Comparison of ENCODE assay signal across 8 cellular contexts in genomic region chr14:51978566-51979398, GRCh38. TPM values are rescaled to one million over a fixed set of nuclear protein-coding genes. Genes with fewer than 3 reads are reported as not detected.
DNase-seq lines count a peak whose midpoint lies in the region; ATAC-seq, FAIRE-seq and TF ChIP-seq lines count a peak whose summit lies in the region.

No MANE protein-coding gene starts in this region.

- H3K27me3 ChIP-seq in BE2C (no peaks in the 10 kb centered on the region), SJCRH30 (no peaks in the 10 kb centered on the region), pancreas (no peaks in the 10 kb centered on the region), transverse colon (no peaks in the 10 kb centered on the region)

- no peaks in the 10 kb centered on the region for H3K36me3 ChIP-seq in BE2C
- no peaks in the 10 kb centered on the region for H3K36me3 ChIP-seq in SJCRH30
- no peaks in the 10 kb centered on the region for H3K36me3 ChIP-seq in pancreas
- H3K36me3 ChIP-seq in transverse colon, result no peaks in the 10 kb centered on the region

- intact Hi-C loops in pancreas (cut with DNase I), result no loop called here
- intact Hi-C loops in transverse colon (cut with DNase I; ENCODE audit: low total_unique reads), result no loop called here

- H3K27ac ChIP-seq in SJCRH30 (no peak overlapping the region), pancreas (no peak overlapping the region), transverse colon (no peak overlapping the region)

- H3K4me3 ChIP-seq in BE2C (ENCODE audit: low read depth, low read length), result no peak overlapping the region
- H3K4me3 ChIP-seq in SJCRH30, result no peak overlapping the region
- H3K4me3 ChIP-seq in pancreas, result no peak overlapping the region
- H3K4me3 ChIP-seq in transverse colon, result no peak overlapping the region

- H3K4me1 ChIP-seq in BE2C (peaks cover 7% of the 10 kb centered on the region; the same call in 1 of the 2 replicates), SJCRH30 (no peaks in the 10 kb centered on the region), pancreas (no peaks in the 10 kb centered on the region), transverse colon (peaks cover 0 to 8% (median 5%) of the 10 kb centered on the region in 4 donors)

- peak; percentile 70 to 94 (median 93) for ATAC-seq in pancreas

- no peak for TF ChIP-seq POLR2A in transverse colon (IDR thresholded peaks at IDR 0.05)

- TF ChIP-seq EP300 in transverse colon (IDR thresholded peaks at IDR 0.05; ENCODE audit: low read depth), result no peak

- WGBS in pancreas, 2 donors, result 16 to 18% methylated on average over 13 of the region's 13 CpGs
- WGBS in transverse colon (ENCODE audit: low coverage in 1 of 2), 2 donors, result 21 to 35% methylated on average over 8 to 13 of the region's 13 CpGs

- in situ Hi-C loops in transverse colon (cut with MboI; ENCODE audit: low pct_ligation_motif_present in 1 of 4, low pct_unique_long_range_greater_than_20kb in 1 of 4, low sequenced_read_pairs in 3 of 4), result loop anchor here (25.0 kb wide), 3 partner anchors 191 to 691 kb away; partner anchors contain the start of gene PTGDR (in 1 of the 4)

- peak; percentile 96 for TF ChIP-seq CTCF in BE2C (IDR thresholded peaks at IDR 0.05; ENCODE audit: low read depth, low read length)
- peak; percentile 83 for TF ChIP-seq CTCF in GM20000 (IDR thresholded peaks at IDR 0.05; ENCODE audit: extremely low read depth, missing control alignments)
- peak; percentile 89 to 97 (median 94) for TF ChIP-seq CTCF in pancreas (IDR thresholded peaks at IDR 0.05)
- peak; percentile 82 to 95 (median 93) for TF ChIP-seq CTCF in transverse colon (IDR thresholded peaks at IDR 0.05)

- H3K9me3 ChIP-seq in BE2C (no peaks in the 10 kb centered on the region), SJCRH30 (replicated peaks) (no peaks in the 10 kb centered on the region), pancreas (no peaks in the 10 kb centered on the region), transverse colon (no peaks in the 10 kb centered on the region)

- peak; percentile 77 for FAIRE-seq in pancreas (lab: Jason Lieb, UNC)

- peak; percentile 84 for DNase-seq in BE2C
- peak; percentile 64 for DNase-seq in GM20000 (ENCODE audit: low spot score)
- peak; percentile 71 for DNase-seq in NAMALWA (ENCODE audit: low spot score)
- DNase-seq in SJCRH30, result peak; percentile 53 to 84
- DNase-seq in activated gamma-delta T cell treated with anti-CD3 and anti-CD28 coated beads, Interleukin-2, amount 50 U/mL, for 16 hours (ENCODE audit: low read depth), result peak; percentile 78
- DNase-seq in germinal center (ENCODE audit: low spot score), result peak; percentile 71
- peak; percentile 56 to 91 (median 78) for DNase-seq in pancreas
- peak; percentile 89 for DNase-seq in transverse colon

RNA-seq across cellular contexts. Expression of gene RTRAF, which starts 10.6 kb away (rescaled TPM):
- polyA plus RNA-seq in BE2C (2012; ENCODE audit: insufficient read depth, insufficient read length, low read depth), result 289 TPM
- 204 and 249 TPM in 2 replicates for total RNA-seq in SJCRH30 (2014; rRNA removed; shearing (Covaris generic))
- total RNA-seq in pancreas, result 10 to 100 TPM; 57.5 to 81.7 (median 69.0) TPM
- 10 to 100 TPM; 64.9 to 96.4 TPM for polyA plus RNA-seq in pancreas
- total RNA-seq in transverse colon, result 10 to 100 TPM; 28.1 to 92.8 (median 51.5) TPM
